In genomic region chr22:49776891-49777290, GRCh38 we compare ENCODE assay signal across 25 cellular contexts.
"Had no signal": no experiment of that assay in that cellular context is flagged by ENCODE, and none has a peak within 500 bp of the region (broad histone marks: within the 10 kb centered on the region; RNA-seq: fewer than 3 reads in every experiment).

No MANE protein-coding gene starts in this region.

- H3K4me1 Mint-ChIP-seq: neural crest cell had no signal

- H3K27ac ChIP-seq: brain microvascular endothelial cell, left ventricle myocardium inferior, right atrium auricular region, tibial nerve had no signal

- H3K4me3 ChIP-seq: left ventricle myocardium inferior, mucosa of descending colon, right atrium auricular region, tibial nerve had no signal

- DNase-seq: activated B cell treated with CpG ODN at 0.5 μM for 24 hours; activated CD4-positive, alpha-beta memory T cell treated with anti-CD3 and anti-CD28 coated beads for 36 hours; activated CD4-positive, alpha-beta T cell treated with anti-CD3 and anti-CD28 coated beads for 4 hours; activated naive CD4-positive, alpha-beta T cell; activated naive CD8-positive, alpha-beta T cell treated with anti-CD3 and anti-CD28 coated beads, Interleukin-2, amount 10 ng/mL, durations not matched to agents 7 days and 5 days; activated T-cell treated with anti-CD3 and anti-CD28 coated beads for 4 hours; amygdala; brain microvascular endothelial cell; central memory CD4-positive, alpha-beta T cell; cortex of kidney; effector CD8-positive, alpha-beta T cell; hypothalamus; naive B cell; stimulated activated CD4-positive, alpha-beta T cell treated with anti-CD3 and anti-CD28 coated beads, Interleukin-2, amount 100 ng/mL, for 24 hours; stimulated activated naive CD8-positive, alpha-beta T cell treated with anti-CD3 and anti-CD28 coated beads, Interleukin-15, Interleukin-2, amounts not matched to agents 100 U/mL and 50 U/mL, for 24 hours; T-helper 9 cell had no signal

- H3K4me3 Mint-ChIP-seq: activated B cell treated with CpG ODN at 0.5 μM for 24 hours; activated CD4-positive, alpha-beta memory T cell treated with anti-CD3 and anti-CD28 coated beads for 36 hours; activated naive CD8-positive, alpha-beta T cell treated with anti-CD3 and anti-CD28 coated beads, Interleukin-2, amount 10 ng/mL, durations not matched to agents 7 days and 5 days; activated T-helper 1 cell treated with anti-CD3 and anti-CD28 coated beads, Interleukin-12 subunit alpha, Interleukin-12 subunit beta, Interleukin-2, Interleukin-4 antibody, amounts not matched to agents 30 ng/mL and 10 ng/mL and 1 ng/mL, durations not matched to agents 14 hours and 24 hours and 36 hours; naive B cell; neural crest cell had no signal

- ATAC-seq: mucosa of descending colon; stimulated activated naive CD8-positive, alpha-beta T cell treated with anti-CD3 and anti-CD28 coated beads, Interleukin-15, Interleukin-2, amounts not matched to agents 100 U/mL and 50 U/mL, for 24 hours had no signal

- H3K27me3 ChIP-seq: brain microvascular endothelial cell, right atrium auricular region, tibial nerve had no signal

- H3K27ac Mint-ChIP-seq: activated B cell treated with CpG ODN at 0.5 μM for 24 hours; activated CD4-positive, alpha-beta memory T cell treated with anti-CD3 and anti-CD28 coated beads for 36 hours; activated naive CD8-positive, alpha-beta T cell treated with anti-CD3 and anti-CD28 coated beads, Interleukin-2, amount 10 ng/mL, durations not matched to agents 7 days and 5 days; activated T-helper 1 cell treated with anti-CD3 and anti-CD28 coated beads, Interleukin-12 subunit alpha, Interleukin-12 subunit beta, Interleukin-2, Interleukin-4 antibody, amounts not matched to agents 30 ng/mL and 10 ng/mL and 1 ng/mL, durations not matched to agents 14 hours and 24 hours and 36 hours; progenitor cell of endocrine pancreas had no signal

- FAIRE-seq: endothelial cell of umbilical vein, keratinocyte had no signal

- H3K9me3 ChIP-seq: left ventricle myocardium inferior, mucosa of descending colon, right atrium auricular region, tibial nerve had no signal

- H3K9me3 Mint-ChIP-seq: activated B cell treated with CpG ODN at 0.5 μM for 24 hours; activated CD4-positive, alpha-beta memory T cell treated with anti-CD3 and anti-CD28 coated beads for 36 hours; activated naive CD8-positive, alpha-beta T cell treated with anti-CD3 and anti-CD28 coated beads, Interleukin-2, amount 10 ng/mL, durations not matched to agents 7 days and 5 days; activated T-helper 1 cell treated with anti-CD3 and anti-CD28 coated beads, Interleukin-12 subunit alpha, Interleukin-12 subunit beta, Interleukin-2, Interleukin-4 antibody, amounts not matched to agents 30 ng/mL and 10 ng/mL and 1 ng/mL, durations not matched to agents 14 hours and 24 hours and 36 hours; naive B cell; neural crest cell had no signal

- H3K27me3 Mint-ChIP-seq: activated B cell treated with CpG ODN at 0.5 μM for 24 hours; activated CD4-positive, alpha-beta memory T cell treated with anti-CD3 and anti-CD28 coated beads for 36 hours; activated naive CD8-positive, alpha-beta T cell treated with anti-CD3 and anti-CD28 coated beads, Interleukin-2, amount 10 ng/mL, durations not matched to agents 7 days and 5 days; naive B cell; progenitor cell of endocrine pancreas had no signal
